In the genomic region with DNA sequence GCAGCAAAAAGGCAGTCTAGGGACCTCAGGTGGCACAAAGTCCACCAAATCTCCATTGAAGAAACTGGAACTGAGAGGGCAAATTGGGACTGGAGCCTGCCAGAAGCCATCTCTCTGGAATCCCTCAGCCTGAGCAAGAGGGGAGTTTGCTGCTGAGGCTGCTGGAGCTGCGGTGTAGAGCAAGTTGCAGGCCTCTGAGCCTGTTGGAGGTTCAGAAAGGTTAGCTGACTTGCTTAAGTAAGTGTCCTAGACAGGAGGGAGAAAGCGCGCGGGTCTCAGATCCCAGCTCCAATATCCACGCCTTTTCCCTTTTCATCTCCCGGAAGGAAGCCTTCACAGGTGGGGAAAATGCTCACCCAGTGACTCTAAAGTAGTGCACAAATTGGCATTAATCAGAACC, we compare ENCODE assay signal across 9 cellular contexts. TPM values are rescaled to one million over a fixed set of nuclear protein-coding genes. Genes with fewer than 3 reads are reported as not detected.
DNase-seq lines count a peak whose midpoint lies in the region; ATAC-seq and TF ChIP-seq lines count a peak whose summit lies in the region.
"Had no signal": no experiment of that assay in that cellular context is flagged by ENCODE, and none has a peak within 500 bp of the region (broad histone marks: within the 10 kb centered on the region; RNA-seq: fewer than 3 reads in every experiment).

No MANE protein-coding gene starts in this region.

- peak overlapping the region; percentile 93 for H3K4me3 Mint-ChIP-seq in neural crest cell

- peak overlapping the region; percentile 2; the same call in 1 of the 2 replicates for H3K4me3 ChIP-seq in AG10803 (ENCODE audit: low read length)
- H3K4me3 ChIP-seq in PC-3 (ENCODE audit: low read length), result peak overlapping the region; percentile 74; the same call in 1 of the 2 replicates
- no peak overlapping the region for H3K4me3 ChIP-seq in epithelial cell of esophagus (ENCODE audit: low read length)

- no peak overlapping the region for H3K9ac ChIP-seq in PC-3 (ENCODE audit: low read length)

- H2AFZ ChIP-seq in PC-3 (ENCODE audit: low read length), result peak overlapping the region; percentile 87

- peaks cover 25% of the 10 kb centered on the region for H3K27me3 Mint-ChIP-seq in neural crest cell (ENCODE audit: low read depth)

- H3K4me2 ChIP-seq in PC-3 (ENCODE audit: low read length), result peak overlapping the region; percentile 98

- H3K27me3 ChIP-seq in PC-3 (ENCODE audit: low read length), result no peaks in the 10 kb centered on the region

- H3K27ac ChIP-seq in PC-3 (ENCODE audit: low read length), result no peak overlapping the region

- POLR2A ChIA-PET in PC-3 (lab: Charles Lee; ENCODE audit: unreplicated experiment), result interaction anchor here (0.5 kb wide), 1 partner anchor 112 kb away, joined by 8 read pairs; no protein-coding TSS in a partner anchor

- H3K9me3 Mint-ChIP-seq in neural crest cell, result peaks cover 6% of the 10 kb centered on the region

- CTCF ChIA-PET in PC-3 (lab: Charles Lee), result no interaction called here

- no peak for ATAC-seq in PC-3
- ATAC-seq in HG03097 (IDR thresholded peaks at IDR 0.05; ENCODE audit: low FRiP score, unreplicated experiment), result no peak
- no peak for ATAC-seq in HG02973 (IDR thresholded peaks at IDR 0.05; ENCODE audit: unreplicated experiment)
- no peak for ATAC-seq in GM19455 (IDR thresholded peaks at IDR 0.05; ENCODE audit: unreplicated experiment)

- no peaks in the 10 kb centered on the region for H3K36me3 Mint-ChIP-seq in neural crest cell (ENCODE audit: low read depth)

- H3K79me2 ChIP-seq in PC-3 (ENCODE audit: low read length), result peaks cover 31% of the 10 kb centered on the region

- no peak for TF ChIP-seq CTCF in AG10803 (conservative IDR thresholded peaks at IDR 0.05; ENCODE audit: low read length)
- no peak for TF ChIP-seq CTCF in PC-3 (conservative IDR thresholded peaks at IDR 0.05; ENCODE audit: low read depth, low read length)
- TF ChIP-seq CTCF in epithelial cell of esophagus (IDR thresholded peaks at IDR 0.05; ENCODE audit: insufficient read depth, low read depth, low read length, missing control alignments), result no peak
- TF ChIP-seq CTCF in neural crest cell (conservative IDR thresholded peaks at IDR 0.05), result no peak

- no TSS peak for BruUV-seq in PC-3 (replicated peaks; lab: Mats Ljungman, UMichigan)

- H3K27ac Mint-ChIP-seq in neural crest cell (ENCODE audit: unreplicated experiment), result no peak overlapping the region

- peaks cover 25% of the 10 kb centered on the region for H4K20me1 ChIP-seq in PC-3 (ENCODE audit: low read length)

- H3K36me3 ChIP-seq in PC-3 (ENCODE audit: low read depth, low read length), result no peaks in the 10 kb centered on the region

- H3K9me3 ChIP-seq in PC-3 (ENCODE audit: low read length), result peaks cover 3% of the 10 kb centered on the region; the same call in 1 of the 2 replicates

- intact Hi-C loops in PC-3 (cut with micrococcal nuclease), result no loop called here

- no peaks in the 10 kb centered on the region for H3F3A ChIP-seq in PC-3 (ENCODE audit: low read length, unreplicated experiment)

- peaks cover 13% of the 10 kb centered on the region for H3K4me1 ChIP-seq in PC-3 (ENCODE audit: insufficient read depth, low read length)

- H3K9me2 ChIP-seq in PC-3 (replicated peaks; ENCODE audit: low read length), result no peaks in the 10 kb centered on the region

- DNase-seq in AG10803 (ENCODE audit: low read depth) (no peak), PC-3 (no peak), epithelial cell of esophagus (ENCODE audit: low read depth) (peak; percentile 24), neural crest cell (ENCODE audit: low read depth, low spot score) (no peak), NCI-H526 (lab: John Stamatoyannopoulos, UW) (no peak)
- DNase-seq: DND-41 had no signal

- H3K4me1 Mint-ChIP-seq in neural crest cell, result peaks cover 39% of the 10 kb centered on the region

RNA-seq across cellular contexts. Expression of a gene that starts 1.4 kb away (rescaled TPM):
- 9.5 and 13.2 TPM in 2 replicates for total RNA-seq in PC-3 (2014; rRNA removed)
- 117 and 118 TPM in 2 replicates for total RNA-seq in neural crest cell
